ENCODE assay signal across 29 cellular contexts in the genomic region with DNA sequence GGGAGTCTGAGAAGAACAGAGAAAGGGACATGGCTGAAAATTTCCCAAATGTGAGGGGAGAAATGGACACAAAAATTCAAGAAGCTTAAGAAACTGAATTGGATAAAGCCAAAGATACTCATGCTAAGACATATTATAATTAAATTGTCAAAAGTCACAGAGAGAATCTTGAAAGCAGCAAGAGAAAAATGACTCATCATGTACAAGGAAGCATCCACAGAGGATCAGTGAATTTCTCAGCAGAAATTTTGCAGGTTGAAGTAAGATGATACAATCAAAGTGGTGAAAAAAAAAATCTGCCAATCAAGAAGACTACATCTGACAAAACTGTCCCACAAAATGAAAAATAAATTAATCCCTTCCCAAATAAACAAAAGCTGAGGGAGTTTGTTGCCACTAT.
"Had no signal": no experiment of that assay in that cellular context is flagged by ENCODE, and none has a peak within 500 bp of the region (broad histone marks: within the 10 kb centered on the region; RNA-seq: fewer than 3 reads in every experiment).

No MANE protein-coding gene starts in this region.

- H3K27ac ChIP-seq: brain microvascular endothelial cell, SK-N-MC had no signal

- H3K36me3 Mint-ChIP-seq: activated CD4-positive, alpha-beta memory T cell treated with anti-CD3 and anti-CD28 coated beads for 36 hours had no signal

- H3K27me3 Mint-ChIP-seq: activated CD4-positive, alpha-beta memory T cell treated with anti-CD3 and anti-CD28 coated beads for 36 hours; activated naive CD4-positive, alpha-beta T cell treated with anti-CD3 and anti-CD28 coated beads, Interleukin-2, amount 50 U/mL, for 24 hours; T-cell had no signal

- H3K9me3 Mint-ChIP-seq: activated CD4-positive, alpha-beta T cell treated with anti-CD3 and anti-CD28 coated beads, Interleukin-2, amount 10 ng/mL, durations not matched to agents 24 days and 14 days; activated naive CD4-positive, alpha-beta T cell treated with anti-CD3 and anti-CD28 coated beads, Interleukin-2, amount 50 U/mL, for 24 hours; activated T-helper 1 cell treated with anti-CD3 and anti-CD28 coated beads, Interleukin-12 subunit alpha, Interleukin-12 subunit beta, Interleukin-2, Interleukin-4 antibody, amounts not matched to agents 30 ng/mL and 10 ng/mL and 1 ng/mL, durations not matched to agents 14 hours and 24 hours and 36 hours had no signal

- H3K27me3 ChIP-seq: brain microvascular endothelial cell had no signal

- H3K36me3 ChIP-seq: brain microvascular endothelial cell had no signal

- H3K4me1 Mint-ChIP-seq: activated B cell treated with CpG ODN at 0.5 μM for 24 hours had no signal

- H3K4me3 ChIP-seq: SK-N-MC had no signal

- H3K4me3 Mint-ChIP-seq: activated B cell treated with CpG ODN at 0.5 μM for 24 hours; activated CD4-positive, alpha-beta memory T cell treated with anti-CD3 and anti-CD28 coated beads for 36 hours; activated CD4-positive, alpha-beta T cell treated with anti-CD3 and anti-CD28 coated beads, Interleukin-2, amount 10 ng/mL, durations not matched to agents 24 days and 14 days; activated naive CD4-positive, alpha-beta T cell treated with anti-CD3 and anti-CD28 coated beads, Interleukin-2, amount 50 U/mL, for 24 hours; activated T-helper 1 cell treated with anti-CD3 and anti-CD28 coated beads, Interleukin-12 subunit alpha, Interleukin-12 subunit beta, Interleukin-2, Interleukin-4 antibody, amounts not matched to agents 30 ng/mL and 10 ng/mL and 1 ng/mL, durations not matched to agents 14 hours and 24 hours and 36 hours; T-cell had no signal

- DNase-seq: activated B cell treated with CpG ODN at 0.5 μM for 24 hours; activated CD4-positive, alpha-beta memory T cell treated with anti-CD3 and anti-CD28 coated beads for 36 hours; activated CD4-positive, alpha-beta T cell treated with anti-CD3 and anti-CD28 coated beads for 1 hour; activated CD8-positive, alpha-beta memory T cell treated with anti-CD3 and anti-CD28 coated beads, Interleukin-2, amount 50 U/mL, for 4 hours; activated effector memory CD4-positive, alpha-beta T cell treated with Interleukin-2 at 50 U/mL for 16 hours; activated naive CD4-positive, alpha-beta T cell; amygdala; brain microvascular endothelial cell; cerebellar nuclear complex; Karpas-422; MM.1S; NCI-H1105; NCI-H1436 treated with DMSO at 0.1 percent for 48 hours; NCI-H187; NCI-H2081; NCI-H510A treated with DMSO at 0.1 percent for 48 hours; NCI-H69; NK-92 treated with Interleukin-12 subunit alpha and Interleukin-12 subunit beta, amount 100 ng/mL, for 24 hours; OCI-M1; RPMI8226; T-cell; T-helper 2 cell; T1000 had no signal

- ATAC-seq: Panc1, Right ventricle myocardium inferior had no signal

- H3K27ac Mint-ChIP-seq: activated B cell treated with CpG ODN at 0.5 μM for 24 hours; activated CD4-positive, alpha-beta memory T cell treated with anti-CD3 and anti-CD28 coated beads for 36 hours; activated CD4-positive, alpha-beta T cell treated with anti-CD3 and anti-CD28 coated beads, Interleukin-2, amount 10 ng/mL, durations not matched to agents 24 days and 14 days; activated naive CD4-positive, alpha-beta T cell treated with anti-CD3 and anti-CD28 coated beads, Interleukin-2, amount 50 U/mL, for 24 hours; activated T-helper 1 cell treated with anti-CD3 and anti-CD28 coated beads, Interleukin-12 subunit alpha, Interleukin-12 subunit beta, Interleukin-2, Interleukin-4 antibody, amounts not matched to agents 30 ng/mL and 10 ng/mL and 1 ng/mL, durations not matched to agents 14 hours and 24 hours and 36 hours; T-cell had no signal
